ENCODE assay signal across 1 cellular context in genomic region chr12:52022841-52023181, GRCh38.
TF ChIP-seq lines count a peak whose summit lies in the region.

No MANE protein-coding gene starts in this region.

TF ChIP-seq in WTC11, 78 proteins besides CTCF, POLR2A, EP300 and RAD21 (continued from another document):
- TF ChIP-seq E2F5 (CRISPR knock-in tag; IDR thresholded peaks at IDR 0.05) (no peak), GTF2I (CRISPR knock-in tag; conservative IDR thresholded peaks at IDR 0.05) (no peak), ZNF138 (CRISPR knock-in tag; conservative IDR thresholded peaks at IDR 0.05) (no peak), MAX (CRISPR knock-in tag; IDR thresholded peaks at IDR 0.05) (no peak), USF2 (CRISPR knock-in tag; IDR thresholded peaks at IDR 0.05) (no peak), ZBTB43 (CRISPR knock-in tag; IDR thresholded peaks at IDR 0.05) (no peak), AFF4 (CRISPR knock-in tag; IDR thresholded peaks at IDR 0.05; ENCODE audit: borderline replicate concordance) (no peak), ATF3 (CRISPR knock-in tag; conservative IDR thresholded peaks at IDR 0.05) (no peak), ELF4 (CRISPR knock-in tag; IDR thresholded peaks at IDR 0.05; ENCODE audit: low read depth) (no peak), PRDM15 (CRISPR knock-in tag; IDR thresholded peaks at IDR 0.05) (no peak)
